Comparison of ENCODE assay signal across 7 cellular contexts in genomic region chr18:8706981-8707940, GRCh38. TPM values are rescaled to one million over a fixed set of nuclear protein-coding genes. Genes with fewer than 3 reads are reported as not detected.
DNase-seq lines count a peak whose midpoint lies in the region; ATAC-seq and TF ChIP-seq lines count a peak whose summit lies in the region.

No MANE protein-coding gene starts in this region.

- peak overlapping the region; percentile 94 to 97 for H3K4me3 ChIP-seq in foreskin fibroblast (ENCODE audit: low read depth in 1 of 2, low read length in 2 of 2)

- peaks cover 39% of the 10 kb centered on the region for H3K27me3 Mint-ChIP-seq in activated T-cell treated with anti-CD3 and anti-CD28 coated beads, Interleukin-2, amount 50 U/mL, for 4 hours (ENCODE audit: low read depth)
- H3K27me3 Mint-ChIP-seq in neural crest cell (ENCODE audit: low read depth), result peaks cover 40% of the 10 kb centered on the region

- peak overlapping the region; percentile 97 for H3K27ac Mint-ChIP-seq in neural crest cell (ENCODE audit: unreplicated experiment)

- H3K4me1 Mint-ChIP-seq in activated T-cell treated with anti-CD3 and anti-CD28 coated beads, Interleukin-2, amount 50 U/mL, for 4 hours (ENCODE audit: low read depth), result peaks cover 20% of the 10 kb centered on the region
- peaks cover 26% of the 10 kb centered on the region for H3K4me1 Mint-ChIP-seq in neural crest cell

- DNase-seq in ELF-1 (ENCODE audit: low read depth, low spot score), result peak; percentile 86
- DNase-seq in NCI-H1417 treated with DMSO at 0.1 percent for 48 hours (lab: John Stamatoyannopoulos, UW), result peak; percentile 61
- DNase-seq in activated T-cell treated with anti-CD3 and anti-CD28 coated beads, Interleukin-2, amount 50 U/mL, for 4 hours, result no peak
- peak in 1 of 2 donors; percentile 66 for DNase-seq in foreskin fibroblast
- DNase-seq in neural crest cell (ENCODE audit: low read depth, low spot score), result peak; percentile 40
- no peak for DNase-seq in MV-4-11 (lab: John Stamatoyannopoulos, UW)

- no peak for ATAC-seq in activated T-cell treated with anti-CD3 and anti-CD28 coated beads, Interleukin-2, amount 50 U/mL, for 4 hours
- no peak for ATAC-seq in HG02610 (IDR thresholded peaks at IDR 0.05; ENCODE audit: unreplicated experiment)

- H3K4me3 Mint-ChIP-seq in activated T-cell treated with anti-CD3 and anti-CD28 coated beads, Interleukin-2, amount 50 U/mL, for 4 hours, result peak overlapping the region; percentile 83
- H3K4me3 Mint-ChIP-seq in neural crest cell, result peak overlapping the region; percentile 98

- H3K9me3 Mint-ChIP-seq in activated T-cell treated with anti-CD3 and anti-CD28 coated beads, Interleukin-2, amount 50 U/mL, for 4 hours, result no peaks in the 10 kb centered on the region
- H3K9me3 Mint-ChIP-seq in neural crest cell, result peaks cover 2% of the 10 kb centered on the region

- no peaks in the 10 kb centered on the region for H3K36me3 Mint-ChIP-seq in activated T-cell treated with anti-CD3 and anti-CD28 coated beads, Interleukin-2, amount 50 U/mL, for 4 hours (ENCODE audit: insufficient read depth)
- H3K36me3 Mint-ChIP-seq in neural crest cell (ENCODE audit: low read depth), result no peaks in the 10 kb centered on the region

- TF ChIP-seq CTCF in foreskin fibroblast (IDR thresholded peaks at IDR 0.05; ENCODE audit: low read depth, low read length), result no peak
- peak; percentile 53 for TF ChIP-seq CTCF in neural crest cell (conservative IDR thresholded peaks at IDR 0.05)

RNA-seq across cellular contexts. Expression of gene MTCL1, which starts 1.9 kb away (rescaled TPM):
- under 1 TPM; 0.23 to 0.73 (median 0.69) TPM for total RNA-seq in activated T-cell treated with anti-CD3 and anti-CD28 coated beads, Interleukin-2, amount 50 U/mL, for 4 hours
- total RNA-seq in neural crest cell, result 17.8 and 18.4 TPM in 2 replicates

Comparison
In these comparisons a context has a peak if more than half of its experiments do, and no peak if none do; other contexts are left out.
1. DNase-seq: peak in ELF-1 (single experiment), NCI-H1417 treated with DMSO at 0.1 percent for 48 hours (single experiment) and neural crest cell (single experiment); none in activated T-cell treated with anti-CD3 and anti-CD28 coated beads, Interleukin-2, amount 50 U/mL, for 4 hours (single experiment) and MV-4-11 (single experiment).
2. RNA of gene MTCL1, which starts 1.9 kb away (total RNA-seq): 17.8 to 18.4 TPM in neural crest cell; 0.23 to 0.73 TPM in activated T-cell treated with anti-CD3 and anti-CD28 coated beads, Interleukin-2, amount 50 U/mL, for 4 hours; every median in the first group is over 10 times any median in the second.